In genomic region chr3:112817782-112818181, GRCh38 we compare ENCODE assay signal across 24 cellular contexts. TPM values are rescaled to one million over a fixed set of nuclear protein-coding genes. Genes with fewer than 3 reads are reported as not detected.
"Had no signal": no experiment of that assay in that cellular context is flagged by ENCODE, and none has a peak within 500 bp of the region (broad histone marks: within the 10 kb centered on the region; RNA-seq: fewer than 3 reads in every experiment).

No MANE protein-coding gene starts in this region.

- H3K9me3 Mint-ChIP-seq: activated T-helper 1 cell treated with anti-CD3 and anti-CD28 coated beads, Interleukin-12 subunit alpha, Interleukin-12 subunit beta, Interleukin-2, Interleukin-4 antibody, amounts not matched to agents 30 ng/mL and 10 ng/mL and 1 ng/mL, durations not matched to agents 14 hours and 24 hours and 36 hours; effector memory CD8-positive, alpha-beta T cell; nephron had no signal

- H3K27me3 ChIP-seq: cardiac muscle cell, hepatocyte, sigmoid colon, upper lobe of right lung had no signal

- H3K9me3 ChIP-seq: sigmoid colon, upper lobe of right lung had no signal

- H3K4me3 ChIP-seq: cardiac muscle cell, hepatocyte, sigmoid colon, upper lobe of right lung had no signal

- DNase-seq: activated CD4-positive, alpha-beta memory T cell treated with anti-CD3 and anti-CD28 coated beads for 36 hours; activated gamma-delta T cell treated with Interleukin-2 at 50 U/mL for 16 hours; activated naive CD8-positive, alpha-beta T cell treated with anti-CD3 and anti-CD28 coated beads for 36 hours; activated T-cell treated with anti-CD3 and anti-CD28 coated beads for 4 hours; amygdala; effector memory CD8-positive, alpha-beta T cell; left cardiac atrium; occipital lobe; posterior cingulate gyrus; sigmoid colon; stimulated activated CD4-positive, alpha-beta T cell treated with anti-CD3 and anti-CD28 coated beads, Interleukin-4, amount 100 ng/mL, for 4 hours; stimulated activated naive CD4-positive, alpha-beta T cell; upper lobe of right lung; WERI-Rb-1 had no signal

- H3K27ac Mint-ChIP-seq: activated CD4-positive, alpha-beta memory T cell treated with anti-CD3 and anti-CD28 coated beads for 36 hours; activated naive CD8-positive, alpha-beta T cell treated with anti-CD3 and anti-CD28 coated beads for 36 hours; activated T-helper 1 cell treated with anti-CD3 and anti-CD28 coated beads, Interleukin-12 subunit alpha, Interleukin-12 subunit beta, Interleukin-2, Interleukin-4 antibody, amounts not matched to agents 30 ng/mL and 10 ng/mL and 1 ng/mL, durations not matched to agents 14 hours and 24 hours and 36 hours; effector memory CD8-positive, alpha-beta T cell; nephron had no signal

- H3K27me3 Mint-ChIP-seq: activated CD4-positive, alpha-beta memory T cell treated with anti-CD3 and anti-CD28 coated beads for 36 hours; activated naive CD8-positive, alpha-beta T cell treated with anti-CD3 and anti-CD28 coated beads for 36 hours had no signal

- H3K4me3 Mint-ChIP-seq: activated CD4-positive, alpha-beta memory T cell treated with anti-CD3 and anti-CD28 coated beads for 36 hours; activated naive CD8-positive, alpha-beta T cell treated with anti-CD3 and anti-CD28 coated beads for 36 hours; activated T-helper 1 cell treated with anti-CD3 and anti-CD28 coated beads, Interleukin-12 subunit alpha, Interleukin-12 subunit beta, Interleukin-2, Interleukin-4 antibody, amounts not matched to agents 30 ng/mL and 10 ng/mL and 1 ng/mL, durations not matched to agents 14 hours and 24 hours and 36 hours; effector memory CD8-positive, alpha-beta T cell; nephron had no signal

- ATAC-seq: effector memory CD8-positive, alpha-beta T cell; left cardiac atrium; upper lobe of right lung had no signal

- H3K27ac ChIP-seq: cardiac muscle cell, hepatocyte, sigmoid colon, upper lobe of right lung, WERI-Rb-1 had no signal

- H3K36me3 ChIP-seq: cardiac muscle cell, sigmoid colon, upper lobe of right lung, WERI-Rb-1 had no signal

- H3K36me3 Mint-ChIP-seq: activated CD4-positive, alpha-beta memory T cell treated with anti-CD3 and anti-CD28 coated beads for 36 hours; activated naive CD8-positive, alpha-beta T cell treated with anti-CD3 and anti-CD28 coated beads for 36 hours had no signal

RNA-seq across cellular contexts. Expression of gene CD200R1L, which starts 28.9 kb away (rescaled TPM):
- total RNA-seq: activated CD4-positive, alpha-beta memory T cell treated with anti-CD3 and anti-CD28 coated beads for 36 hours; activated naive CD8-positive, alpha-beta T cell treated with anti-CD3 and anti-CD28 coated beads for 36 hours; activated T-helper 1 cell treated with anti-CD3 and anti-CD28 coated beads, Interleukin-12 subunit alpha, Interleukin-12 subunit beta, Interleukin-2, Interleukin-4 antibody, amounts not matched to agents 30 ng/mL and 10 ng/mL and 1 ng/mL, durations not matched to agents 14 hours and 24 hours and 36 hours; cardiac muscle cell; chondrocyte; dermis microvascular lymphatic vessel endothelial cell; glomerular endothelial cell; hepatocyte; left cardiac atrium; lower leg skin; mesenteric fat pad; occipital lobe; renal cortical epithelial cell; sigmoid colon; upper lobe of right lung had no signal
- polyA plus RNA-seq: cardiac muscle cell, hepatocyte, sigmoid colon had no signal
